ENCODE assay signal across 27 cellular contexts in the genomic region with DNA sequence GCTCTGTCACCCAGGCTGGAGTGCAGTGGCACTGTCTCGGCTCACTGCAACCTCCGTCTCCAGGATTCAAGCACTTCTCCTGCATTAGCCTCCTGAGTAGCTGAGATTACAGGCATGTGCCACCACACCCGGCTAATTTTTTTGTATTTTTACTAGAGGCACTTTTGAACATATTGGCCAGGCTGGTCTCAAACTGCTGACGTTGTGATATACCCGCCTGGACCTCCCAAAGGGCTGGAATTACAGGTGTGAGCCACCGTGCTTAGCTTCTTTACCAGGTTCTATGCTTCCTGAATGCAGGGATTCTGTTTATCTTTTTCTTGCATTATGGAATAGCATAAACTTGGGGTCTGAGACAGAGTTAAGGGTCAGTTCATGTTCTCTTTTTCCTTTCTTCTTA.
"Had no signal": no experiment of that assay in that cellular context is flagged by ENCODE, and none has a peak within 500 bp of the region (broad histone marks: within the 10 kb centered on the region; RNA-seq: fewer than 3 reads in every experiment).

No MANE protein-coding gene starts in this region.

- H3K36me3 ChIP-seq: colonic mucosa, esophagus muscularis mucosa, esophagus squamous epithelium, gastrocnemius medialis, gastroesophageal sphincter, heart left ventricle, heart right ventricle had no signal

- H3K4me3 ChIP-seq: colonic mucosa, coronary artery, dorsolateral prefrontal cortex, esophagus muscularis mucosa, esophagus squamous epithelium, gastrocnemius medialis, gastroesophageal sphincter, heart left ventricle, heart right ventricle had no signal

- H3K27me3 ChIP-seq: colonic mucosa, dorsolateral prefrontal cortex, esophagus muscularis mucosa, esophagus squamous epithelium, foreskin keratinocyte, gastrocnemius medialis, gastroesophageal sphincter, heart left ventricle, heart right ventricle had no signal

- H3K9me3 ChIP-seq: colonic mucosa, esophagus muscularis mucosa, esophagus squamous epithelium, gastrocnemius medialis, gastroesophageal sphincter, heart left ventricle had no signal

- DNase-seq: colonic mucosa; cortex of kidney; dermis blood vessel endothelial cell; dorsolateral prefrontal cortex; effector CD4-positive, alpha-beta T cell; effector CD8-positive, alpha-beta T cell; effector memory CD4-positive, alpha-beta T cell; effector memory CD8-positive, alpha-beta T cell; endodermal cell; esophagus squamous epithelium; foreskin fibroblast; foreskin keratinocyte; foreskin melanocyte; gastrocnemius medialis; glutamatergic neuron; head of caudate nucleus; heart left ventricle; heart right ventricle had no signal

- H3K4me1 ChIP-seq: colonic mucosa, esophagus muscularis mucosa, esophagus squamous epithelium, foreskin keratinocyte, gastrocnemius medialis, gastroesophageal sphincter, heart left ventricle, heart right ventricle had no signal

- ATAC-seq: effector memory CD8-positive, alpha-beta T cell; esophagus mucosa; foreskin keratinocyte; gastrocnemius medialis; gastroesophageal sphincter; heart left ventricle; heart right ventricle had no signal

- H3K27ac ChIP-seq: colonic mucosa, coronary artery, dorsolateral prefrontal cortex, epithelial cell of prostate, esophagus muscularis mucosa, esophagus squamous epithelium, foreskin keratinocyte, gastrocnemius medialis, gastroesophageal sphincter, heart left ventricle, heart right ventricle had no signal

- FAIRE-seq: colon, endometrium, endothelial cell of umbilical vein, frontal cortex had no signal
